16 cellular contexts compared by ENCODE assay signal in genomic region chr13:36193151-36193855, GRCh38. TPM values are rescaled to one million over a fixed set of nuclear protein-coding genes. Genes with fewer than 3 reads are reported as not detected.
DNase-seq lines count a peak whose midpoint lies in the region; ATAC-seq and TF ChIP-seq lines count a peak whose summit lies in the region.
"Had no signal": no experiment of that assay in that cellular context is flagged by ENCODE, and none has a peak within 500 bp of the region (broad histone marks: within the 10 kb centered on the region; RNA-seq: fewer than 3 reads in every experiment).

No MANE protein-coding gene starts in this region.

- H3K27me3 Mint-ChIP-seq in mesothelial cell of epicardium (ENCODE audit: low read depth) = peaks cover 6% of the 10 kb centered on the region
- H3K27me3 Mint-ChIP-seq: central memory CD8-positive, alpha-beta T cell had no signal

- WGBS in mammary epithelial cell (ENCODE audit: low coverage, missing lambda C conversion rate) = 0% methylated on average over 1 of the region's 1 CpG
- 93 to 97% methylated on average over 1 of the region's 1 CpG for WGBS in upper lobe of left lung, 2 donors

- peak overlapping the region; percentile 6 for H3K27ac Mint-ChIP-seq in mesothelial cell of epicardium
- H3K27ac Mint-ChIP-seq: activated T-helper 2 cell treated with anti-CD3 and anti-CD28 coated beads, Interferon-gamma antibody, Interleukin-2, Interleukin-4, amounts not matched to agents 10 μg/mL and 5 μg/mL and 100 μg/mL, durations not matched to agents 14 hours and 24 hours and 36 hours had no signal

- TF ChIP-seq CTCF in mammary epithelial cell (conservative IDR thresholded peaks at IDR 0.05 in 1 of 2, IDR thresholded peaks at IDR 0.05 in 1 of 2; ENCODE audit: extremely low read depth in 1 of 2, insufficient read depth in 1 of 2, low read depth in 1 of 2, low read length in 2 of 2) = no peak
- no peak for TF ChIP-seq CTCF in mesothelial cell of epicardium (IDR thresholded peaks at IDR 0.05; ENCODE audit: unreplicated experiment)
- TF ChIP-seq CTCF in vagina (IDR thresholded peaks at IDR 0.05) = no peak
- TF ChIP-seq CTCF in upper lobe of left lung (IDR thresholded peaks at IDR 0.05) = no peak

- TF ChIP-seq POLR2A in vagina (IDR thresholded peaks at IDR 0.05) = no peak
- TF ChIP-seq POLR2A in upper lobe of left lung (IDR thresholded peaks at IDR 0.05) = no peak

- peak overlapping the region; percentile 23 for H3K9ac ChIP-seq in mammary epithelial cell (ENCODE audit: insufficient read depth, low read length)

- no peak overlapping the region for H3K4me3 Mint-ChIP-seq in mesothelial cell of epicardium
- H3K4me3 Mint-ChIP-seq: central memory CD8-positive, alpha-beta T cell had no signal

- DNase-seq in EH (ENCODE audit: low read depth) = peak; percentile 75
- peak; percentile 37 for DNase-seq in NCI-H226
- DNase-seq in mammary epithelial cell = peak; percentile 71
- DNase-seq in mesothelial cell of epicardium (ENCODE audit: low spot score in 2 of 2, unreplicated experiment in 2 of 2) = no peak
- DNase-seq in NCI-H1694 treated with DMSO at 0.1 percent for 48 hours (lab: John Stamatoyannopoulos, UW) = no peak
- no peak for DNase-seq in vagina (ENCODE audit: extremely low spot score in 2 of 2)
- DNase-seq in HEK293T (ENCODE audit: extremely low spot score) = no peak
- DNase-seq in upper lobe of left lung = no peak
- DNase-seq: Peyer's patch; stimulated activated CD4-positive, alpha-beta T cell treated with anti-CD3 and anti-CD28 coated beads, Interleukin-4, amount 100 ng/mL, for 24 hours; stimulated activated naive CD4-positive, alpha-beta T cell; T-helper 9 cell had no signal

- no peaks in the 10 kb centered on the region for H3K79me2 ChIP-seq in mammary epithelial cell (ENCODE audit: insufficient read depth, low read length)

- no peak overlapping the region for H2AFZ ChIP-seq in mammary epithelial cell (ENCODE audit: low read depth, low read length)

- peak overlapping the region; percentile 60 for H3K4me2 ChIP-seq in mammary epithelial cell (ENCODE audit: insufficient read depth, low read depth, low read length)

- no peaks in the 10 kb centered on the region for H3K27me3 ChIP-seq in mammary epithelial cell (ENCODE audit: insufficient read depth, low read length)
- H3K27me3 ChIP-seq in vagina = no peaks in the 10 kb centered on the region
- H3K27me3 ChIP-seq in upper lobe of left lung = no peaks in the 10 kb centered on the region
- H3K27me3 ChIP-seq: Peyer's patch had no signal

- dilution Hi-C loops in mammary epithelial cell (cut with HindIII; ENCODE audit: low sequenced_read_pairs) = no loop called here

- H3K9me3 Mint-ChIP-seq in mesothelial cell of epicardium = no peaks in the 10 kb centered on the region
- H3K9me3 Mint-ChIP-seq: activated T-helper 2 cell treated with anti-CD3 and anti-CD28 coated beads, Interferon-gamma antibody, Interleukin-2, Interleukin-4, amounts not matched to agents 10 μg/mL and 5 μg/mL and 100 μg/mL, durations not matched to agents 14 hours and 24 hours and 36 hours had no signal

- no peaks in the 10 kb centered on the region for H4K20me1 ChIP-seq in mammary epithelial cell (ENCODE audit: insufficient read depth, low read length)

- H3K9me3 ChIP-seq in mammary epithelial cell (replicated peaks; ENCODE audit: insufficient read depth, low read length) = no peaks in the 10 kb centered on the region
- H3K9me3 ChIP-seq in vagina = no peaks in the 10 kb centered on the region
- no peaks in the 10 kb centered on the region for H3K9me3 ChIP-seq in upper lobe of left lung
- H3K9me3 ChIP-seq: Peyer's patch, prostate gland had no signal

- POLR2A ChIA-PET in HEK293T (lab: Yijun Ruan, JAX) = no interaction called here

- H3K4me3 ChIP-seq in mammary epithelial cell (replicated peaks in 1 of 3; ENCODE audit: insufficient read depth in 1 of 3, low read depth in 2 of 3, low read length in 3 of 3) (no peak overlapping the region), vagina (no peak overlapping the region), upper lobe of left lung (no peak overlapping the region)
- H3K4me3 ChIP-seq: Peyer's patch, prostate gland had no signal

- H3K27ac ChIP-seq in mammary epithelial cell (ENCODE audit: insufficient read depth, low read depth, low read length) = peak overlapping the region; percentile 74
- no peak overlapping the region for H3K27ac ChIP-seq in vagina
- no peak overlapping the region for H3K27ac ChIP-seq in upper lobe of left lung
- H3K27ac ChIP-seq: C4-2B, Peyer's patch, prostate gland had no signal

- no peak for TF ChIP-seq EP300 in upper lobe of left lung (IDR thresholded peaks at IDR 0.05)

- H3K36me3 ChIP-seq in mammary epithelial cell (ENCODE audit: insufficient read depth, low read length) (no peaks in the 10 kb centered on the region), vagina (no peaks in the 10 kb centered on the region), upper lobe of left lung (no peaks in the 10 kb centered on the region)
- H3K36me3 ChIP-seq: Peyer's patch, prostate gland had no signal

- intact Hi-C loops in mammary epithelial cell (cut with micrococcal nuclease) (no loop called here), vagina (cut with DNase I) (no loop called here)

- no peaks in the 10 kb centered on the region for H3K36me3 Mint-ChIP-seq in mesothelial cell of epicardium

- ATAC-seq in upper lobe of left lung (ENCODE audit: low FRiP score in 2 of 2) = no peak

- BruUV-seq in mammary epithelial cell (replicated peaks; lab: Mats Ljungman, UMichigan) = no TSS peak

- in situ Hi-C loops in mammary epithelial cell (cut with MboI; ENCODE audit: low sequenced_read_pairs in 2 of 2) = no loop called here

- CTCF ChIA-PET in mammary epithelial cell (lab: Charles Lee; ENCODE audit: low non-redundant PET) = interaction anchor here (0.6 kb wide), 1 partner anchor 79 kb away, joined by 3 read pairs; no protein-coding TSS in a partner anchor
- CTCF ChIA-PET in HEK293T (lab: Yijun Ruan, JAX) = no interaction called here

- H3K4me1 ChIP-seq in mammary epithelial cell (ENCODE audit: insufficient read depth, low read length) (peaks cover 8% of the 10 kb centered on the region), vagina (no peaks in the 10 kb centered on the region), upper lobe of left lung (no peaks in the 10 kb centered on the region)
- H3K4me1 ChIP-seq: Peyer's patch, prostate gland had no signal

- H3K4me1 Mint-ChIP-seq in mesothelial cell of epicardium = peaks cover 9% of the 10 kb centered on the region
- H3K4me1 Mint-ChIP-seq: central memory CD8-positive, alpha-beta T cell had no signal

TF ChIP-seq in HEK293T, 16 proteins besides CTCF, POLR2A, EP300 and RAD21:
- TF ChIP-seq FOXM1 (IDR thresholded peaks at IDR 0.05; ENCODE audit: borderline replicate concordance) (no peak), NFRKB (IDR thresholded peaks at IDR 0.05) (no peak), SUZ12 (IDR thresholded peaks at IDR 0.05) (no peak), ELF4 (IDR thresholded peaks at IDR 0.05) (no peak), FOXK2 (IDR thresholded peaks at IDR 0.05) (no peak), HDGF (IDR thresholded peaks at IDR 0.05; ENCODE audit: borderline replicate concordance) (no peak), ARNT (IDR thresholded peaks at IDR 0.05) (no peak), PKNOX1 (IDR thresholded peaks at IDR 0.05) (no peak), TARDBP (IDR thresholded peaks at IDR 0.05) (no peak), L3MBTL2 (conservative IDR thresholded peaks at IDR 0.05) (no peak), SP1 (IDR thresholded peaks at IDR 0.05) (no peak), CTBP1 (IDR thresholded peaks at IDR 0.05; ENCODE audit: borderline replicate concordance) (no peak), ZNF384 (IDR thresholded peaks at IDR 0.05) (no peak), LEF1 (IDR thresholded peaks at IDR 0.05; ENCODE audit: borderline replicate concordance) (no peak)

RNA-seq across cellular contexts. Expression of gene SOHLH2, which starts 21.1 kb away (rescaled TPM):
- not detected for total RNA-seq in mammary epithelial cell
- not detected for polyA plus RNA-seq in mammary epithelial cell
- polyA minus RNA-seq in mammary epithelial cell = not detected
- total RNA-seq in mesothelial cell of epicardium = 0.44 to 0.58 TPM (median 0.47 TPM) in 3 replicates
- not detected for total RNA-seq in vagina
- total RNA-seq in upper lobe of left lung = under 1 TPM in 1 of 6 donors, not detected in 5; 0.11 TPM
- total RNA-seq: activated T-helper 2 cell treated with anti-CD3 and anti-CD28 coated beads, Interferon-gamma antibody, Interleukin-2, Interleukin-4, amounts not matched to agents 10 μg/mL and 5 μg/mL and 100 μg/mL, durations not matched to agents 14 hours and 24 hours and 36 hours; Peyer's patch had no signal

Comparison
In these comparisons a context has a peak if more than half of its experiments do, and no peak if none do; other contexts are left out.
1. DNase-seq: peak in EH (single experiment), NCI-H226 (single experiment) and mammary epithelial cell (single experiment); none in mesothelial cell of epicardium (0 of 2), NCI-H1694 treated with DMSO at 0.1 percent for 48 hours (single experiment), vagina (0 of 2), HEK293T (single experiment) and upper lobe of left lung (0 of 2).